28 cellular contexts compared by ENCODE assay signal in genomic region chr3:29777869-29778268, GRCh38.
A peak's percentile ranks its signal among the peaks of the same experiment; 100 is the strongest.
DNase-seq lines count a peak whose midpoint lies in the region; ATAC-seq, FAIRE-seq and TF ChIP-seq lines count a peak whose summit lies in the region.
"Had no signal": no experiment of that assay in that cellular context is flagged by ENCODE, and none has a peak within 500 bp of the region (broad histone marks: within the 10 kb centered on the region; RNA-seq: fewer than 3 reads in every experiment).

No MANE protein-coding gene starts in this region.

- TF ChIP-seq RAD21 in liver (IDR thresholded peaks at IDR 0.05): peak in 1 of 2 donors; percentile 46
- no peak for TF ChIP-seq RAD21 in HepG2 (CRISPR knock-in tag; IDR thresholded peaks at IDR 0.05)

- H3K27ac ChIP-seq in mammary epithelial cell (ENCODE audit: insufficient read depth, low read depth, low read length): no peak overlapping the region
- H3K27ac ChIP-seq in liver (ENCODE audit: low read depth in 1 of 2, low read length in 2 of 2): no peak overlapping the region
- no peak overlapping the region for H3K27ac ChIP-seq in HepG2 (ENCODE audit: extremely low read length, insufficient read depth, low read length)
- H3K27ac ChIP-seq: 22Rv1; A549; BLaER1 treated with 17β-estradiol and CSF1 and Interleukin-3, amounts not matched to agents 10 nM and 100 nM; C4-2B had no signal

- no peak for TF ChIP-seq POLR2A in HepG2 (IDR thresholded peaks at IDR 0.05; ENCODE audit: insufficient read depth in 1 of 2, low read depth in 2 of 2, low read length in 2 of 2)

- H3K27ac Mint-ChIP-seq in MCF 10A (ENCODE audit: low read depth, unreplicated experiment): peak overlapping the region; percentile 66
- no peak overlapping the region for H3K27ac Mint-ChIP-seq in progenitor cell of endocrine pancreas
- no peak overlapping the region for H3K27ac Mint-ChIP-seq in immature natural killer cell
- H3K27ac Mint-ChIP-seq: B cell; CD4-positive, alpha-beta T cell; CD8-positive, alpha-beta T cell had no signal

- dilution Hi-C loops in mammary epithelial cell (cut with HindIII; ENCODE audit: low sequenced_read_pairs): no loop called here

- TF ChIP-seq CTCF in MCF 10A (IDR thresholded peaks at IDR 0.05; ENCODE audit: unreplicated experiment) (no peak), mammary epithelial cell (conservative IDR thresholded peaks at IDR 0.05 in 1 of 2, IDR thresholded peaks at IDR 0.05 in 1 of 2; ENCODE audit: extremely low read depth in 1 of 2, insufficient read depth in 1 of 2, low read depth in 1 of 2, low read length in 2 of 2) (no peak), liver (IDR thresholded peaks at IDR 0.05; ENCODE audit: low read depth, low read length, missing input control) (no peak), HepG2 (CRISPR knock-in tag; IDR thresholded peaks at IDR 0.05) (no peak), progenitor cell of endocrine pancreas (IDR thresholded peaks at IDR 0.05; ENCODE audit: unreplicated experiment) (no peak)

- FAIRE-seq in HepG2 (lab: Jason Lieb, UNC): no peak
- FAIRE-seq: A549, GM12878, GM12892, GM19239 had no signal

- H3K79me2 ChIP-seq in mammary epithelial cell (ENCODE audit: insufficient read depth, low read length) (no peaks in the 10 kb centered on the region), HepG2 (ENCODE audit: insufficient read depth, low read length) (no peaks in the 10 kb centered on the region)

- DNase-seq in MCF 10A (ENCODE audit: unreplicated experiment) (no peak), mammary epithelial cell (no peak), HepG2 (ENCODE audit: low spot score) (no peak), left lobe of liver (ENCODE audit: low spot score) (no peak), progenitor cell of endocrine pancreas (ENCODE audit: low spot score, unreplicated experiment) (no peak), immature natural killer cell (no peak), posterior cingulate gyrus (no peak)
- DNase-seq: AML-193; Caco-2; Calu3; CD4-positive, alpha-beta T cell; CD8-positive, alpha-beta T cell; DMS 273 treated with DMSO at 0.1 percent for 48 hours; DMS153; DMS53; DMS79; DND-41; EL; GDM1 had no signal

- H2AFZ ChIP-seq in mammary epithelial cell (ENCODE audit: low read depth, low read length) (no peak overlapping the region), HepG2 (ENCODE audit: low read length) (no peak overlapping the region)

- peaks cover 6% of the 10 kb centered on the region for H3K36me3 Mint-ChIP-seq in MCF 10A (ENCODE audit: insufficient read depth, unreplicated experiment)
- peaks cover 8% of the 10 kb centered on the region for H3K36me3 Mint-ChIP-seq in progenitor cell of endocrine pancreas (ENCODE audit: insufficient read depth)
- no peaks in the 10 kb centered on the region for H3K36me3 Mint-ChIP-seq in immature natural killer cell
- H3K36me3 Mint-ChIP-seq: CD8-positive, alpha-beta T cell had no signal

- H3K27me3 Mint-ChIP-seq in MCF 10A (ENCODE audit: insufficient read depth, unreplicated experiment) (no peaks in the 10 kb centered on the region), progenitor cell of endocrine pancreas (peaks cover 16% of the 10 kb centered on the region), immature natural killer cell (ENCODE audit: low read depth in 3 of 3) (peaks cover 0 to 2% (median 0%) of the 10 kb centered on the region in 3 donors)
- H3K27me3 Mint-ChIP-seq: B cell; CD4-positive, alpha-beta T cell had no signal

- no peaks in the 10 kb centered on the region for H3K36me3 ChIP-seq in mammary epithelial cell (ENCODE audit: insufficient read depth, low read length)
- H3K36me3 ChIP-seq in liver (ENCODE audit: control insufficient read depth in 4 of 4, insufficient read depth in 3 of 4, low read depth in 1 of 4, low read length in 3 of 4): no peaks in the 10 kb centered on the region
- H3K36me3 ChIP-seq in HepG2 (replicated peaks in 1 of 2; ENCODE audit: control insufficient read depth in 1 of 2, insufficient read depth in 2 of 2, low read length in 2 of 2): no peaks in the 10 kb centered on the region
- H3K36me3 ChIP-seq: BLaER1 treated with 17β-estradiol and CSF1 and Interleukin-3, amounts not matched to agents 10 nM and 100 nM had no signal

- H3K27me3 ChIP-seq in mammary epithelial cell (ENCODE audit: insufficient read depth, low read length) (no peaks in the 10 kb centered on the region), liver (ENCODE audit: control insufficient read depth in 4 of 4, insufficient read depth in 4 of 4, low read length in 3 of 4) (no peaks in the 10 kb centered on the region), HepG2 (ENCODE audit: control insufficient read depth in 1 of 2, insufficient read depth in 2 of 2, low read length in 2 of 2) (no peaks in the 10 kb centered on the region; a peak in 1 of 5 replicates)

- POLR2A ChIA-PET in MCF 10A (lab: Yijun Ruan, JAX): no interaction called here
- POLR2A ChIA-PET in HepG2 (lab: Yijun Ruan, JAX): no interaction called here

- in situ Hi-C loops in mammary epithelial cell (cut with MboI; ENCODE audit: low sequenced_read_pairs in 2 of 2): no loop called here
- in situ Hi-C loops in HepG2 (cut with HindIII; ENCODE audit: extremely low pct_ligation_motif_present, low pct_unique_long_range_greater_than_20kb): no loop called here

- ATAC-seq in HepG2 (no peak), left lobe of liver (peak; percentile 61)
- ATAC-seq: A549; CD8-positive, alpha-beta T cell; GM12878 had no signal

- no peak overlapping the region for H3K4me3 ChIP-seq in mammary epithelial cell (replicated peaks in 1 of 3; ENCODE audit: insufficient read depth in 1 of 3, low read depth in 2 of 3, low read length in 3 of 3)
- H3K4me3 ChIP-seq in liver (ENCODE audit: low read depth in 1 of 3, low read length in 3 of 3): no peak overlapping the region
- no peak overlapping the region for H3K4me3 ChIP-seq in HepG2 (replicated peaks in 1 of 3; ENCODE audit: insufficient read depth in 1 of 3, low read depth in 2 of 3, low read length in 3 of 3)
- H3K4me3 ChIP-seq: A549; BLaER1 treated with 17β-estradiol and CSF1 and Interleukin-3, amounts not matched to agents 10 nM and 100 nM; GM12878 had no signal

- H3K9me3 Mint-ChIP-seq in MCF 10A (ENCODE audit: unreplicated experiment) (no peaks in the 10 kb centered on the region), progenitor cell of endocrine pancreas (ENCODE audit: low read depth) (peaks cover 9% of the 10 kb centered on the region), immature natural killer cell (peaks cover 0 to 11% (median 10%) of the 10 kb centered on the region in 6 donors)

- H4K20me1 ChIP-seq in mammary epithelial cell (ENCODE audit: insufficient read depth, low read length): no peaks in the 10 kb centered on the region
- H4K20me1 ChIP-seq in HepG2 (ENCODE audit: insufficient read depth, low read length): no peaks in the 10 kb centered on the region
- H4K20me1 ChIP-seq: BLaER1 treated with 17β-estradiol and CSF1 and Interleukin-3, amounts not matched to agents 10 nM and 100 nM had no signal

- H3K9me3 ChIP-seq in mammary epithelial cell (replicated peaks; ENCODE audit: insufficient read depth, low read length) (no peaks in the 10 kb centered on the region), liver (ENCODE audit: control insufficient read depth in 4 of 4, low read length in 3 of 4) (peaks cover 0 to 4% (median 0%) of the 10 kb centered on the region in 4 donors), HepG2 (ENCODE audit: low read length) (no peaks in the 10 kb centered on the region)
- H3K9me3 ChIP-seq: Caco-2 had no signal

- CTCF ChIA-PET in MCF 10A (lab: Yijun Ruan, JAX): no interaction called here
- CTCF ChIA-PET in mammary epithelial cell (lab: Charles Lee; ENCODE audit: low non-redundant PET): no interaction called here
- CTCF ChIA-PET in HepG2 (lab: Yijun Ruan, JAX; ENCODE audit: low intra/inter-chr PET ratio, low total read pairs): no interaction called here

- H3K4me3 Mint-ChIP-seq in MCF 10A (ENCODE audit: unreplicated experiment) (no peak overlapping the region), progenitor cell of endocrine pancreas (ENCODE audit: low read depth) (peak overlapping the region; percentile 11), immature natural killer cell (no peak overlapping the region)
- H3K4me3 Mint-ChIP-seq: B cell; CD4-positive, alpha-beta T cell; CD8-positive, alpha-beta T cell had no signal

- no peak for TF ChIP-seq EP300 in HepG2 (IDR thresholded peaks at IDR 0.05; ENCODE audit: low read depth in 2 of 2, low read length in 2 of 2)
- no peak for TF ChIP-seq EP300 in HepG2 (CRISPR knock-in tag; IDR thresholded peaks at IDR 0.05; ENCODE audit: borderline replicate concordance)

- 100% methylated on average over 1 of the region's 1 CpG for WGBS in mammary epithelial cell (ENCODE audit: low coverage, missing lambda C conversion rate)
- WGBS in liver: 27% methylated on average over 1 of the region's 1 CpG
- 3% methylated on average over 1 of the region's 1 CpG for WGBS in HepG2 (ENCODE audit: low lambda C conversion rate)

- H3K9ac ChIP-seq in mammary epithelial cell (ENCODE audit: insufficient read depth, low read length) (no peak overlapping the region), liver (ENCODE audit: low read depth in 1 of 2, low read length in 2 of 2) (no peak overlapping the region), HepG2 (ENCODE audit: insufficient read depth, low read depth, low read length) (no peak overlapping the region)
- H3K9ac ChIP-seq: BLaER1 treated with 17β-estradiol and CSF1 and Interleukin-3, amounts not matched to agents 10 nM and 100 nM had no signal

- H3K4me1 Mint-ChIP-seq in MCF 10A (ENCODE audit: insufficient read depth, unreplicated experiment) (no peaks in the 10 kb centered on the region), progenitor cell of endocrine pancreas (ENCODE audit: low read depth) (peaks cover 16% of the 10 kb centered on the region), immature natural killer cell (no peaks in the 10 kb centered on the region)
- H3K4me1 Mint-ChIP-seq: B cell had no signal

- H3K4me2 ChIP-seq in mammary epithelial cell (ENCODE audit: insufficient read depth, low read depth, low read length) (no peak overlapping the region), HepG2 (ENCODE audit: low read depth, low read length) (no peak overlapping the region)
- H3K4me2 ChIP-seq: A549; BLaER1 treated with 17β-estradiol and CSF1 and Interleukin-3, amounts not matched to agents 10 nM and 100 nM had no signal

- no TSS peak for BruUV-seq in MCF 10A (replicated peaks; lab: Mats Ljungman, UMichigan)
- BruUV-seq in mammary epithelial cell (replicated peaks; lab: Mats Ljungman, UMichigan): no TSS peak
- no TSS peak for BruUV-seq in HepG2 (replicated peaks; lab: Mats Ljungman, UMichigan)

- intact Hi-C loops in MCF 10A (cut with micrococcal nuclease): no loop called here
- intact Hi-C loops in mammary epithelial cell (cut with micrococcal nuclease): no loop called here
- intact Hi-C loops in HepG2 (cut with micrococcal nuclease; ENCODE audit: unreplicated experiment): no loop called here
- intact Hi-C loops in posterior cingulate gyrus (cut with DNase I): no loop called here

- H3K4me1 ChIP-seq in mammary epithelial cell (ENCODE audit: insufficient read depth, low read length) (no peaks in the 10 kb centered on the region), liver (ENCODE audit: control insufficient read depth in 4 of 4, insufficient read depth in 4 of 4, low read length in 3 of 4) (peaks cover 0 to 6% (median 2%) of the 10 kb centered on the region in 4 donors), HepG2 (ENCODE audit: insufficient read depth, low read length) (no peaks in the 10 kb centered on the region)
- H3K4me1 ChIP-seq: A549 had no signal

TF ChIP-seq in liver, 16 proteins besides CTCF, POLR2A, EP300 and RAD21 (continues in another document):
- peak; percentile 38 for TF ChIP-seq HNF4G (IDR thresholded peaks at IDR 0.05)
